ENCODE assay signal across 27 cellular contexts in genomic region chr22:27986937-27987336, GRCh38.
A peak's percentile ranks its signal among the peaks of the same experiment; 100 is the strongest.
DNase-seq lines count a peak whose midpoint lies in the region; ATAC-seq and TF ChIP-seq lines count a peak whose summit lies in the region.
"Had no signal": no experiment of that assay in that cellular context is flagged by ENCODE, and none has a peak within 500 bp of the region (broad histone marks: within the 10 kb centered on the region; RNA-seq: fewer than 3 reads in every experiment).

No MANE protein-coding gene starts in this region.

- H3K4me3 ChIP-seq in cardiac muscle cell (no peak overlapping the region), right cardiac atrium (ENCODE audit: low read length) (no peak overlapping the region), SJSA1 (no peak overlapping the region), stomach (no peak overlapping the region), upper lobe of left lung (no peak overlapping the region)
- H3K4me3 ChIP-seq: breast epithelium, PC-9, psoas muscle, vagina had no signal

- no peak for TF ChIP-seq POLR2A in stomach (IDR thresholded peaks at IDR 0.05)
- no peak for TF ChIP-seq POLR2A in upper lobe of left lung (IDR thresholded peaks at IDR 0.05)

- ATAC-seq in right cardiac atrium: no peak
- no peak for ATAC-seq in HG03565 (IDR thresholded peaks at IDR 0.05; ENCODE audit: unreplicated experiment)
- ATAC-seq in upper lobe of left lung (ENCODE audit: low FRiP score in 2 of 2): no peak
- ATAC-seq: activated naive CD4-positive, alpha-beta T cell treated with anti-CD3 and anti-CD28 coated beads, Interleukin-2, amount 50 U/mL, for 72 hours; HepG2; natural killer cell; psoas muscle had no signal

- H3K4me1 ChIP-seq in cardiac muscle cell (ENCODE audit: low read depth): peaks cover 30% of the 10 kb centered on the region
- peaks cover 5% of the 10 kb centered on the region for H3K4me1 ChIP-seq in right cardiac atrium (ENCODE audit: control insufficient read depth, insufficient read depth, low read length)
- peaks cover 34% of the 10 kb centered on the region for H3K4me1 ChIP-seq in SJSA1 (replicated peaks)
- peaks cover 0 to 14% (median 7%) of the 10 kb centered on the region in 4 donors for H3K4me1 ChIP-seq in stomach
- peaks cover 0 to 11% (median 7%) of the 10 kb centered on the region in 4 donors for H3K4me1 ChIP-seq in upper lobe of left lung
- H3K4me1 ChIP-seq: breast epithelium, psoas muscle, vagina had no signal

- TF ChIP-seq CTCF in cardiac muscle cell (IDR thresholded peaks at IDR 0.05; ENCODE audit: low read depth, low read length) (no peak), stomach (IDR thresholded peaks at IDR 0.05) (no peak), upper lobe of left lung (IDR thresholded peaks at IDR 0.05) (no peak)

- DNase-seq in cardiac muscle cell (ENCODE audit: low read depth in 1 of 2, low spot score in 1 of 2) (no peak), right cardiac atrium (no peak), SJSA1 (ENCODE audit: low read depth in 1 of 2, low spot score in 2 of 2) (peak; percentile 15 to 33), islet precursor cell (peak; percentile 47), stomach (peak; percentile 13), mucosa of gallbladder (ENCODE audit: low spot score) (no peak), upper lobe of left lung (no peak)
- DNase-seq: activated CD4-positive, alpha-beta T cell treated with anti-CD3 and anti-CD28 coated beads, Interleukin-2, amount 10 ng/mL, durations not matched to agents 24 days and 14 days; CD8-positive, alpha-beta memory T cell; erythroblast; glutamatergic neuron; Karpas-422; natural killer cell; NCI-H1436; NCI-H2107; NCI-H345; NCI-H69; nucleus accumbens; psoas muscle; stimulated activated naive CD4-positive, alpha-beta T cell treated with Interleukin-2 at 50 U/mL for 16 hours had no signal

- H3K9me3 ChIP-seq in cardiac muscle cell (ENCODE audit: low read depth): no peaks in the 10 kb centered on the region
- H3K9me3 ChIP-seq in right cardiac atrium (ENCODE audit: control insufficient read depth, low read length): no peaks in the 10 kb centered on the region
- no peaks in the 10 kb centered on the region for H3K9me3 ChIP-seq in SJSA1 (replicated peaks)
- H3K9me3 ChIP-seq in stomach: no peaks in the 10 kb centered on the region
- H3K9me3 ChIP-seq in upper lobe of left lung: no peaks in the 10 kb centered on the region
- H3K9me3 ChIP-seq: breast epithelium, psoas muscle, vagina had no signal

- H3K27ac ChIP-seq in cardiac muscle cell (peak overlapping the region; percentile 65), right cardiac atrium (ENCODE audit: low read length) (no peak overlapping the region), SJSA1 (peak overlapping the region; percentile 86), stomach (no peak overlapping the region), upper lobe of left lung (peak overlapping the region in 1 of 4 donors; percentile 3)
- H3K27ac ChIP-seq: breast epithelium, PC-9, psoas muscle, vagina, VCaP had no signal

- WGBS in right cardiac atrium: 87% methylated on average over 5 of the region's 5 CpGs
- 86 to 96% (median 94%) methylated on average over 5 of the region's 5 CpGs for WGBS in stomach, 5 donors
- 91 to 95% methylated on average over 5 of the region's 5 CpGs for WGBS in upper lobe of left lung, 2 donors

- intact Hi-C loops in right cardiac atrium (cut with DNase I) (no loop called here), stomach (cut with DNase I; ENCODE audit: low total_unique reads) (no loop called here)

- TF ChIP-seq EP300 in stomach (IDR thresholded peaks at IDR 0.05) (no peak), upper lobe of left lung (IDR thresholded peaks at IDR 0.05) (no peak)

- H3K36me3 ChIP-seq in cardiac muscle cell (peaks cover 6% of the 10 kb centered on the region), SJSA1 (peaks cover 16% of the 10 kb centered on the region), stomach (peaks cover 9 to 89% (median 71%) of the 10 kb centered on the region in 4 donors), upper lobe of left lung (peaks cover 0 to 62% (median 33%) of the 10 kb centered on the region in 4 donors)
- H3K36me3 ChIP-seq: breast epithelium had no signal

- H3K27me3 ChIP-seq in cardiac muscle cell (no peaks in the 10 kb centered on the region), right cardiac atrium (ENCODE audit: control insufficient read depth, insufficient read depth) (no peaks in the 10 kb centered on the region), SJSA1 (replicated peaks) (no peaks in the 10 kb centered on the region), stomach (no peaks in the 10 kb centered on the region), upper lobe of left lung (no peaks in the 10 kb centered on the region)
- H3K27me3 ChIP-seq: breast epithelium, vagina had no signal

Comparison
In these comparisons a context has a peak if more than half of its experiments do, and no peak if none do; other contexts are left out.
1. H3K27ac ChIP-seq: peak in cardiac muscle cell (single experiment) and SJSA1 (single experiment); none in right cardiac atrium (single experiment) and stomach (0 of 5).
2. DNase-seq: peak in SJSA1 (2 of 2), islet precursor cell (single experiment) and stomach (single experiment); none in cardiac muscle cell (0 of 2), right cardiac atrium (0 of 3), mucosa of gallbladder (single experiment) and upper lobe of left lung (0 of 2).